Comparison of ENCODE assay signal across 1 cellular context in genomic region chr11:73154178-73154577, GRCh38.
TF ChIP-seq lines count a peak whose summit lies in the region.

No MANE protein-coding gene starts in this region.

TF ChIP-seq in GM12878, 131 proteins besides CTCF, POLR2A, EP300 and RAD21 (continued from another document and continues in another):
- peak; percentile 9; the same call in 1 of the 2 replicates for TF ChIP-seq ZNF592 (IDR thresholded peaks at IDR 0.05)
- TF ChIP-seq SIN3A (IDR thresholded peaks at IDR 0.05; ENCODE audit: low read depth, low read length) = no peak
- peak; percentile 39; the same call in 1 of the 2 replicates for TF ChIP-seq YY1 (IDR thresholded peaks at IDR 0.05; ENCODE audit: low read depth, low read length)
- peak; percentile 12; the same call in 1 of the 2 replicates for TF ChIP-seq NR2C1 (IDR thresholded peaks at IDR 0.05)
- TF ChIP-seq MAX (IDR thresholded peaks at IDR 0.05; ENCODE audit: low read depth, low read length) = peak; percentile 49; the same call in 1 of the 2 replicates
- peak; percentile 31; the same call in 1 of the 2 replicates for TF ChIP-seq CREM (IDR thresholded peaks at IDR 0.05; ENCODE audit: low read depth)
- TF ChIP-seq PKNOX1 (IDR thresholded peaks at IDR 0.05) = peak; percentile 59; the same call in 1 of the 2 replicates
- TF ChIP-seq TARDBP (IDR thresholded peaks at IDR 0.05; ENCODE audit: borderline replicate concordance) = no peak
- no peak for TF ChIP-seq ZBTB40 (IDR thresholded peaks at IDR 0.05; ENCODE audit: borderline replicate concordance)
- TF ChIP-seq TAF1 (IDR thresholded peaks at IDR 0.05; ENCODE audit: borderline replicate concordance, low read depth, low read length) = peak; percentile 70; the same call in 1 of the 2 replicates
- TF ChIP-seq TCF12 (IDR thresholded peaks at IDR 0.05; ENCODE audit: low read depth, low read length) = peak; percentile 75
- TF ChIP-seq RBBP5 (conservative IDR thresholded peaks at IDR 0.05) = no peak; the same call in 1 of the 2 replicates
- TF ChIP-seq ZBTB33 (IDR thresholded peaks at IDR 0.05) = no peak
- peak; percentile 82 for TF ChIP-seq SKIL (IDR thresholded peaks at IDR 0.05; ENCODE audit: low read depth, poor library complexity, severe bottlenecking)
- no peak for TF ChIP-seq ZNF207 (IDR thresholded peaks at IDR 0.05; ENCODE audit: borderline replicate concordance)
- TF ChIP-seq E2F8 (IDR thresholded peaks at IDR 0.05; ENCODE audit: low read depth, partially characterized antibody) = no peak
- TF ChIP-seq RCOR1 (conservative IDR thresholded peaks at IDR 0.05; ENCODE audit: low read depth, low read length) = no peak
- no peak for TF ChIP-seq CBX5 (IDR thresholded peaks at IDR 0.05; ENCODE audit: low read depth)
- TF ChIP-seq LARP7 (IDR thresholded peaks at IDR 0.05) = 0 out of 2 replicates have a peak, but pooled peaks have one; percentile 20
- 0 out of 2 replicates have a peak, but pooled peaks have one; percentile 14 for TF ChIP-seq NBN (IDR thresholded peaks at IDR 0.05)
- peak; percentile 44 for TF ChIP-seq MTA2 (IDR thresholded peaks at IDR 0.05; ENCODE audit: low read depth)
- TF ChIP-seq IKZF1 (conservative IDR thresholded peaks at IDR 0.05) = peak; percentile 87
- TF ChIP-seq KDM1A (IDR thresholded peaks at IDR 0.05; ENCODE audit: borderline replicate concordance) = no peak
- TF ChIP-seq SMAD5 (IDR thresholded peaks at IDR 0.05; ENCODE audit: low read depth) = 0 out of 2 replicates have a peak, but pooled peaks have one; percentile 32
- TF ChIP-seq DPF2 (IDR thresholded peaks at IDR 0.05) = no peak
- no peak for TF ChIP-seq HDAC2 (IDR thresholded peaks at IDR 0.05)
- peak; percentile 11 for TF ChIP-seq SP1 (IDR thresholded peaks at IDR 0.05; ENCODE audit: low read depth, low read length)
- no peak for TF ChIP-seq RELA (IDR thresholded peaks at IDR 0.05; ENCODE audit: borderline replicate concordance, partially characterized antibody)
- TF ChIP-seq IKZF2 (IDR thresholded peaks at IDR 0.05) = peak; percentile 61 to 81; a peak in 3 of 4 replicates
- TF ChIP-seq EED (IDR thresholded peaks at IDR 0.05; ENCODE audit: low read depth) = peak; percentile 90
- TF ChIP-seq CBX3 (IDR thresholded peaks at IDR 0.05; ENCODE audit: borderline replicate concordance, low read depth) = no peak
- TF ChIP-seq SREBF2 (IDR thresholded peaks at IDR 0.05; ENCODE audit: low read length) = no peak
- TF ChIP-seq ZNF687 (IDR thresholded peaks at IDR 0.05) = peak; percentile 99
- peak; percentile 51; the same call in 1 of the 2 replicates for TF ChIP-seq CBFB (IDR thresholded peaks at IDR 0.05; ENCODE audit: low read depth)
- peak; percentile 69; the same call in 1 of the 2 replicates for TF ChIP-seq POLR2AphosphoS5 (IDR thresholded peaks at IDR 0.05; ENCODE audit: low read length)
- TF ChIP-seq MEF2A (IDR thresholded peaks at IDR 0.05; ENCODE audit: insufficient read depth, low read depth, low read length) = 0 out of 2 replicates have a peak, but pooled peaks have one; percentile 25
- no peak for TF ChIP-seq SRF (IDR thresholded peaks at IDR 0.05; ENCODE audit: low read depth in 2 of 2, low read length in 2 of 2)
